Comparison of ENCODE assay signal across 1 cellular context in the genomic region with DNA sequence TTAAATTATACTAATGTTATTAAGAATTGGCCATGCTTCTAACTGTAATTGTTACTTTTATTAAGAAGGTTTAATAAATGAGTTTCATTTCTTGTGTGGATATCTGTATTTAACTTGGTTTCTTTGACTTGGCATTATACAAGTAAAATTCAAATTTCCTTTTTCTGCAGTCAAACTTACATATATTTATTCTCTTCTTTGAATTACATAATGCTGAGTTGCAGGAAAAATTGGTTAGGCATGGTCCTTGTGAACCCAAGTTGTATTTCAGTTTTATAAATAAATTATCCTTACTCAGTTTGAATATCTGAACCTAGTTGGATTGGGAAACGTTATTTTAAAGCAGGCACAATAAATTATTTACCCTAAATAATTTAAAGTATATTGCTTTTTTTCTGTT.
TF ChIP-seq lines count a peak whose summit lies in the region.

No MANE protein-coding gene starts in this region.

TF ChIP-seq in HepG2, 621 proteins besides CTCF, POLR2A, EP300 and RAD21 (continued from another document):
- TF ChIP-seq USF2 (IDR thresholded peaks at IDR 0.05; ENCODE audit: low read depth, low read length) = no peak
- no peak for TF ChIP-seq USF2 (CRISPR knock-in tag; IDR thresholded peaks at IDR 0.05; ENCODE audit: borderline replicate concordance)
- no peak for TF ChIP-seq HNF4A (CRISPR knock-in tag; IDR thresholded peaks at IDR 0.05)
- TF ChIP-seq MIXL1 (CRISPR knock-in tag; IDR thresholded peaks at IDR 0.05) = no peak
- no peak for TF ChIP-seq ZNF30 (CRISPR knock-in tag; IDR thresholded peaks at IDR 0.05)
- TF ChIP-seq ZNF691 (CRISPR knock-in tag; IDR thresholded peaks at IDR 0.05; ENCODE audit: borderline replicate concordance, low read depth) = no peak
